Comparison of ENCODE assay signal across 31 cellular contexts in genomic region chr2:168460561-168460960, GRCh38. TPM values are rescaled to one million over a fixed set of nuclear protein-coding genes. Genes with fewer than 3 reads are reported as not detected.
A peak's percentile ranks its signal among the peaks of the same experiment; 100 is the strongest.
DNase-seq lines count a peak whose midpoint lies in the region; ATAC-seq and TF ChIP-seq lines count a peak whose summit lies in the region.
"Had no signal": no experiment of that assay in that cellular context is flagged by ENCODE, and none has a peak within 500 bp of the region (broad histone marks: within the 10 kb centered on the region; RNA-seq: fewer than 3 reads in every experiment).

No MANE protein-coding gene starts in this region.

- H3K4ac ChIP-seq in neuronal stem cell (ENCODE audit: low read length), result no peak overlapping the region

- H3K9me3 ChIP-seq in neuronal stem cell (replicated peaks in 1 of 2; ENCODE audit: control insufficient read depth in 2 of 2, insufficient read depth in 1 of 2, low read depth in 1 of 2, low read length in 2 of 2) (no peaks in the 10 kb centered on the region), uterus (no peaks in the 10 kb centered on the region)
- H3K9me3 ChIP-seq: thoracic aorta had no signal

- no peak overlapping the region for H3K27ac ChIP-seq in neuronal stem cell (replicated peaks; ENCODE audit: low read length)
- no peak overlapping the region for H3K27ac ChIP-seq in uterus
- H3K27ac ChIP-seq: parathyroid adenoma, PC-9, thoracic aorta had no signal

- H2BK5ac ChIP-seq in neuronal stem cell (ENCODE audit: low read length), result no peak overlapping the region

- no peak overlapping the region for H4K91ac ChIP-seq in neuronal stem cell (ENCODE audit: low read depth, low read length, poor library complexity)

- H3K4me1 Mint-ChIP-seq in natural killer cell, result peaks cover 42 to 48% of the 10 kb centered on the region in 2 donors
- peaks cover 35 to 54% of the 10 kb centered on the region in 2 donors for H3K4me1 Mint-ChIP-seq in natural killer cell treated with Interleukin-12 subunit alpha and Interleukin-12 subunit beta and Interleukin-15 and Interleukin-18, amount 100 ng/mL, for 72 hours (ENCODE audit: low read depth in 2 of 2)
- peaks cover 66% of the 10 kb centered on the region for H3K4me1 Mint-ChIP-seq in brain
- H3K4me1 Mint-ChIP-seq in naive thymus-derived CD8-positive, alpha-beta T cell, result peaks cover 30 to 71% (median 62%) of the 10 kb centered on the region in 4 donors

- H2BK120ac ChIP-seq in neuronal stem cell (ENCODE audit: low read depth, low read length), result no peak overlapping the region

- H3K27ac Mint-ChIP-seq in natural killer cell (peak overlapping the region; percentile 1 to 5), brain (peak overlapping the region in 4 of 5 experiments; percentile 14 to 82 (median 56))
- H3K27ac Mint-ChIP-seq in natural killer cell treated with Interleukin-12 subunit alpha and Interleukin-12 subunit beta and Interleukin-15 and Interleukin-18, amount 100 ng/mL, for 72 hours, result no peak overlapping the region
- peak overlapping the region; percentile 4 to 83 (median 44) for H3K27ac Mint-ChIP-seq in naive thymus-derived CD8-positive, alpha-beta T cell
- H3K27ac Mint-ChIP-seq: activated naive CD4-positive, alpha-beta T cell treated with anti-CD3 and anti-CD28 coated beads, Interleukin-2, amount 10 ng/mL, durations not matched to agents 7 days and 5 days; B cell had no signal

- WGBS in neuronal stem cell (ENCODE audit: extremely low coverage in 2 of 2, insufficient read length in 2 of 2, insufficient replicate concordance in 1 of 2), 2 donors, result no CpG with 5 or more reads among the region's 2 CpGs

- H2BK15ac ChIP-seq in neuronal stem cell (ENCODE audit: low read length), result no peak overlapping the region

- no peak for ATAC-seq in natural killer cell
- no peak for ATAC-seq in natural killer cell treated with Interleukin-12 subunit alpha and Interleukin-12 subunit beta and Interleukin-15 and Interleukin-18, amount 100 ng/mL, for 72 hours
- ATAC-seq in naive thymus-derived CD8-positive, alpha-beta T cell, result no peak
- ATAC-seq: activated CD4-positive, CD25-positive, alpha-beta regulatory T cell treated with anti-CD3 and anti-CD28 coated beads, Interleukin-2, amount 50 U/mL, for 24 hours; Right ventricle myocardium inferior; SK-N-SH treated with all-trans-retinoic acid at 6 μM for 48 hours; stimulated activated naive CD8-positive, alpha-beta T cell treated with anti-CD3 and anti-CD28 coated beads, Interleukin-15, Interleukin-2, amounts not matched to agents 100 U/mL and 50 U/mL, for 24 hours had no signal

- H3K4me1 ChIP-seq in neuronal stem cell (ENCODE audit: control insufficient read depth in 2 of 2, insufficient read depth in 1 of 2, low read depth in 1 of 2, low read length in 2 of 2), result peaks cover 3 to 11% of the 10 kb centered on the region in 2 donors
- H3K4me1 ChIP-seq in uterus, result no peaks in the 10 kb centered on the region

- H3K4me3 Mint-ChIP-seq in natural killer cell (no peak overlapping the region), brain (peak overlapping the region in 2 of 5 experiments; percentile 78 to 80)
- H3K4me3 Mint-ChIP-seq in natural killer cell treated with Interleukin-12 subunit alpha and Interleukin-12 subunit beta and Interleukin-15 and Interleukin-18, amount 100 ng/mL, for 72 hours, result no peak overlapping the region
- peak overlapping the region in 6 of 10 donors; percentile 1 to 53 (median 12) for H3K4me3 Mint-ChIP-seq in naive thymus-derived CD8-positive, alpha-beta T cell
- H3K4me3 Mint-ChIP-seq: activated naive CD4-positive, alpha-beta T cell treated with anti-CD3 and anti-CD28 coated beads, Interleukin-2, amount 10 ng/mL, durations not matched to agents 7 days and 5 days; B cell had no signal

- H3K18ac ChIP-seq in neuronal stem cell (ENCODE audit: low read length), result no peak overlapping the region

- no peaks in the 10 kb centered on the region for H3K27me3 Mint-ChIP-seq in natural killer cell (ENCODE audit: low read depth in 2 of 2)
- no peaks in the 10 kb centered on the region for H3K27me3 Mint-ChIP-seq in natural killer cell treated with Interleukin-12 subunit alpha and Interleukin-12 subunit beta and Interleukin-15 and Interleukin-18, amount 100 ng/mL, for 72 hours
- H3K27me3 Mint-ChIP-seq in brain, result peaks cover 7% of the 10 kb centered on the region
- no peaks in the 10 kb centered on the region for H3K27me3 Mint-ChIP-seq in naive thymus-derived CD8-positive, alpha-beta T cell
- H3K27me3 Mint-ChIP-seq: activated naive CD4-positive, alpha-beta T cell treated with anti-CD3 and anti-CD28 coated beads, Interleukin-2, amount 10 ng/mL, durations not matched to agents 7 days and 5 days; B cell; naive B cell had no signal

- H4K8ac ChIP-seq in neuronal stem cell (ENCODE audit: low read depth, low read length), result no peak overlapping the region

- POLR2A ChIA-PET in naive thymus-derived CD8-positive, alpha-beta T cell (lab: Charles Lee), result no interaction called here

- H3K36me3 Mint-ChIP-seq in natural killer cell (no peaks in the 10 kb centered on the region), brain (peaks cover 20% of the 10 kb centered on the region)
- no peaks in the 10 kb centered on the region for H3K36me3 Mint-ChIP-seq in natural killer cell treated with Interleukin-12 subunit alpha and Interleukin-12 subunit beta and Interleukin-15 and Interleukin-18, amount 100 ng/mL, for 72 hours
- no peaks in the 10 kb centered on the region for H3K36me3 Mint-ChIP-seq in naive thymus-derived CD8-positive, alpha-beta T cell
- H3K36me3 Mint-ChIP-seq: naive B cell had no signal

- TF ChIP-seq CTCF in natural killer cell (IDR thresholded peaks at IDR 0.05) (no peak), brain (conservative IDR thresholded peaks at IDR 0.05) (no peak), uterus (IDR thresholded peaks at IDR 0.05) (no peak)

- H3K27me3 ChIP-seq in neuronal stem cell (ENCODE audit: control insufficient read depth in 3 of 3, insufficient read depth in 3 of 3, low read depth in 1 of 3, low read length in 3 of 3) (no peaks in the 10 kb centered on the region), uterus (no peaks in the 10 kb centered on the region)

- no peak overlapping the region for H2AFZ ChIP-seq in neuronal stem cell (ENCODE audit: low read length)
- H2AFZ ChIP-seq: parathyroid adenoma, PC-9 had no signal

- H3K79me1 ChIP-seq in neuronal stem cell (ENCODE audit: low read depth, low read length), result peaks cover 5% of the 10 kb centered on the region

- DNase-seq in natural killer cell, result no peak
- no peak for DNase-seq in natural killer cell treated with Interleukin-12 subunit alpha and Interleukin-12 subunit beta and Interleukin-15 and Interleukin-18, amount 100 ng/mL, for 72 hours (ENCODE audit: low spot score)
- DNase-seq in naive thymus-derived CD8-positive, alpha-beta T cell, result no peak
- no peak for DNase-seq in KG1 (lab: John Stamatoyannopoulos, UW)
- no peak for DNase-seq in neuronal stem cell (ENCODE audit: low spot score)
- no peak for DNase-seq in uterus
- DNase-seq: ACHN; activated CD4-positive, alpha-beta T cell treated with anti-CD3 and anti-CD28 coated beads, Interleukin-2, amount 50 U/mL, for 48 hours; activated CD8-positive, alpha-beta memory T cell treated with anti-CD3 and anti-CD28 coated beads, Interleukin-2, amount 50 U/mL, for 4 hours; activated naive CD4-positive, alpha-beta T cell treated with anti-CD3 and anti-CD28 coated beads, Interleukin-2, amount 10 ng/mL, durations not matched to agents 7 days and 5 days; GF-D8; GOT3; head of caudate nucleus; kidney; midbrain; naive B cell; NCI-H1048; NCI-H2107; NCI-H345; NCI-H69; PC-9; stimulated activated CD4-positive, alpha-beta T cell treated with anti-CD3 and anti-CD28 coated beads, Interleukin-1b, Interleukin-23, amount 100 ng/mL, for 48 hours; stimulated activated naive CD8-positive, alpha-beta T cell treated with anti-CD3 and anti-CD28 coated beads, Interleukin-15, Interleukin-2, amounts not matched to agents 100 U/mL and 50 U/mL, for 24 hours; T-helper 2 cell had no signal

- H3K36me3 ChIP-seq in neuronal stem cell (replicated peaks in 1 of 2; ENCODE audit: control insufficient read depth in 2 of 2, insufficient read depth in 2 of 2, low read length in 2 of 2) (no peaks in the 10 kb centered on the region), uterus (no peaks in the 10 kb centered on the region)
- H3K36me3 ChIP-seq: thoracic aorta had no signal

- H3K9me3 Mint-ChIP-seq in natural killer cell, result no peaks in the 10 kb centered on the region
- no peaks in the 10 kb centered on the region for H3K9me3 Mint-ChIP-seq in natural killer cell treated with Interleukin-12 subunit alpha and Interleukin-12 subunit beta and Interleukin-15 and Interleukin-18, amount 100 ng/mL, for 72 hours
- H3K9me3 Mint-ChIP-seq in brain, result peaks cover 0 to 4% (median 0%) of the 10 kb centered on the region in 5 experiments
- no peaks in the 10 kb centered on the region for H3K9me3 Mint-ChIP-seq in naive thymus-derived CD8-positive, alpha-beta T cell
- H3K9me3 Mint-ChIP-seq: activated naive CD4-positive, alpha-beta T cell treated with anti-CD3 and anti-CD28 coated beads, Interleukin-2, amount 10 ng/mL, durations not matched to agents 7 days and 5 days; naive B cell had no signal

- no peak overlapping the region for H3K23ac ChIP-seq in neuronal stem cell (ENCODE audit: low read depth, low read length, poor library complexity)

- intact Hi-C loops in natural killer cell (cut with micrococcal nuclease) (no loop called here), uterus (cut with DNase I; ENCODE audit: low total_unique reads) (no loop called here)

- H3K9ac ChIP-seq in neuronal stem cell (ENCODE audit: low read depth, low read length, poor library complexity), result no peak overlapping the region
- H3K9ac ChIP-seq: parathyroid adenoma had no signal

- H3K14ac ChIP-seq in neuronal stem cell (ENCODE audit: low read length), result no peak overlapping the region

- H2AK5ac ChIP-seq in neuronal stem cell (ENCODE audit: low read depth, low read length), result no peak overlapping the region

- TF ChIP-seq POLR2A in uterus (IDR thresholded peaks at IDR 0.05), result no peak

- H3K4me3 ChIP-seq in neuronal stem cell (ENCODE audit: low read length in 2 of 2), result no peak overlapping the region
- no peak overlapping the region for H3K4me3 ChIP-seq in uterus
- H3K4me3 ChIP-seq: PC-9, thoracic aorta had no signal

- H3K4me2 ChIP-seq in neuronal stem cell (ENCODE audit: insufficient read depth, low read length, poor library complexity, severe bottlenecking), result no peak overlapping the region
- H3K4me2 ChIP-seq: PC-9 had no signal

- no peak overlapping the region for H2BK12ac ChIP-seq in neuronal stem cell (ENCODE audit: low read length)

RNA-seq across cellular contexts. Expression of gene CERS6, which starts 4.5 kb away (rescaled TPM):
- 10 to 100 TPM in 2 of 3 donors, 1 to 10 TPM in 1; 9.1 to 13.5 (median 11.8) TPM for total RNA-seq in natural killer cell
- total RNA-seq in natural killer cell treated with Interleukin-12 subunit alpha and Interleukin-12 subunit beta and Interleukin-15 and Interleukin-18, amount 100 ng/mL, for 72 hours, result 10 to 100 TPM; 17.8 to 19.5 TPM
- 23.6 TPM for polyA plus RNA-seq in brain (ENCODE audit: insufficient read depth, low read depth, low replicate concordance)
- 10 to 100 TPM; 28.9 to 29.3 TPM for total RNA-seq in naive thymus-derived CD8-positive, alpha-beta T cell
- polyA plus RNA-seq in naive thymus-derived CD8-positive, alpha-beta T cell, result 10 to 100 TPM in 2 of 3 donors, 1 to 10 TPM in 1; 9.5 to 17.4 (median 10.8) TPM
- 26.3 TPM for polyA plus RNA-seq in neuronal stem cell (2013, experiment 1 of 2)
- polyA plus RNA-seq in neuronal stem cell (2013, experiment 2 of 2), result 27.0 TPM
- total RNA-seq in uterus, result 10 to 100 TPM; 20.0 to 47.2 (median 26.6) TPM

Comparison
In these comparisons a context has a peak if more than half of its experiments do, and no peak if none do; other contexts are left out.
1. H3K27ac Mint-ChIP-seq: peak in natural killer cell (2 of 2), brain (4 of 5) and naive thymus-derived CD8-positive, alpha-beta T cell (10 of 10); none in natural killer cell treated with Interleukin-12 subunit alpha and Interleukin-12 subunit beta and Interleukin-15 and Interleukin-18, amount 100 ng/mL, for 72 hours (0 of 2).
2. H3K4me3 Mint-ChIP-seq: peak in naive thymus-derived CD8-positive, alpha-beta T cell (6 of 10); none in natural killer cell (single experiment) and natural killer cell treated with Interleukin-12 subunit alpha and Interleukin-12 subunit beta and Interleukin-15 and Interleukin-18, amount 100 ng/mL, for 72 hours (single experiment).